In the genomic region with DNA sequence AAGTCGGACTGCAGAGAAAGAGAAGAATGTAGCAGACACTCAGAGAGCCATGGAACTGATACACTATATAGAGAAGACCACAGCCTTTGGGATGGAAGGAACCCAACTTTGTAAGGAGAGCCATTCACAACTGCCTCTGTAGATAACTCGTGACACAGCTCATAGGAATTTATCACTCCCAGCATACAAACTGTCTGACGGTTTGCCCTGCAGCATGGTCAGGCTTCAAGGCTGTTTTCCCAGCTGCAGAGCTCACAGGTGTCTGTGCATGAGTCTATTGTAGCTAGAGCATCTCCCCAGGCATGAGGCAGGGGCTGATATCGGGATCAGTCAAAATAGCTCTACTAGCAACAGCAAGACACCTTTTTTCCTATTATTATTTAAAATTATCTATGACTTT, we compare ENCODE assay signal across 14 cellular contexts.
DNase-seq lines count a peak whose midpoint lies in the region; ATAC-seq, FAIRE-seq and TF ChIP-seq lines count a peak whose summit lies in the region.
"Had no signal": no experiment of that assay in that cellular context is flagged by ENCODE, and none has a peak within 500 bp of the region (broad histone marks: within the 10 kb centered on the region; RNA-seq: fewer than 3 reads in every experiment).

No MANE protein-coding gene starts in this region.

- no peak for TF ChIP-seq CTCF in astrocyte (IDR thresholded peaks at IDR 0.05; ENCODE audit: insufficient read depth, low read depth, low read length)
- TF ChIP-seq CTCF in hepatocyte (IDR thresholded peaks at IDR 0.05; ENCODE audit: poor library complexity) = no peak
- TF ChIP-seq CTCF in activated CD8-positive, alpha-beta T cell treated with anti-CD3 and anti-CD28 coated beads for 36 hours (IDR thresholded peaks at IDR 0.05) = no peak
- TF ChIP-seq CTCF in HepG2 (CRISPR knock-in tag; IDR thresholded peaks at IDR 0.05) = no peak

- H3K36me3 ChIP-seq in astrocyte (ENCODE audit: insufficient read depth, low read length) (no peaks in the 10 kb centered on the region), hepatocyte (replicated peaks; ENCODE audit: insufficient read depth, low read depth) (no peaks in the 10 kb centered on the region), HepG2 (replicated peaks in 1 of 2; ENCODE audit: control insufficient read depth in 1 of 2, insufficient read depth in 2 of 2, low read length in 2 of 2) (no peaks in the 10 kb centered on the region)
- H3K36me3 ChIP-seq: esophagus muscularis mucosa, uterus had no signal

- H3K36me3 Mint-ChIP-seq in astrocyte (ENCODE audit: low read depth, unreplicated experiment) = no peaks in the 10 kb centered on the region
- H3K36me3 Mint-ChIP-seq in activated CD4-positive, alpha-beta T cell treated with anti-CD3 and anti-CD28 coated beads, Interleukin-2, amount 10 ng/mL, durations not matched to agents 7 days and 5 days (ENCODE audit: low read depth) = no peaks in the 10 kb centered on the region
- no peaks in the 10 kb centered on the region for H3K36me3 Mint-ChIP-seq in activated CD8-positive, alpha-beta T cell treated with anti-CD3 and anti-CD28 coated beads for 36 hours (ENCODE audit: low read depth)

- H3K4me3 ChIP-seq in astrocyte (ENCODE audit: insufficient read depth, low read depth, low read length) (no peak overlapping the region), hepatocyte (no peak overlapping the region), HepG2 (replicated peaks in 1 of 3; ENCODE audit: insufficient read depth in 1 of 3, low read depth in 2 of 3, low read length in 3 of 3) (no peak overlapping the region)
- H3K4me3 ChIP-seq: esophagus muscularis mucosa, lung, uterus had no signal

- POLR2A ChIA-PET in activated CD4-positive, alpha-beta T cell treated with anti-CD3 and anti-CD28 coated beads, Interleukin-2, amount 10 ng/mL, durations not matched to agents 7 days and 5 days (lab: Charles Lee) = no interaction called here
- POLR2A ChIA-PET in activated CD8-positive, alpha-beta T cell treated with anti-CD3 and anti-CD28 coated beads for 36 hours (lab: Charles Lee) = interaction anchor here (0.6 kb wide), 1 partner anchor 341 kb away, joined by 3 read pairs; no protein-coding TSS in a partner anchor
- POLR2A ChIA-PET in HepG2 (lab: Yijun Ruan, JAX) = no interaction called here

- CTCF ChIA-PET in activated CD4-positive, alpha-beta T cell treated with anti-CD3 and anti-CD28 coated beads, Interleukin-2, amount 10 ng/mL, durations not matched to agents 7 days and 5 days (lab: Charles Lee) = no interaction called here
- CTCF ChIA-PET in activated CD8-positive, alpha-beta T cell treated with anti-CD3 and anti-CD28 coated beads for 36 hours (lab: Charles Lee) = interaction anchor here (1.7 kb wide), 1 partner anchor 335 kb away, joined by 3 read pairs; a partner anchor contains a TSS
- CTCF ChIA-PET in HepG2 (lab: Yijun Ruan, JAX; ENCODE audit: low intra/inter-chr PET ratio, low total read pairs) = no interaction called here

- no peak overlapping the region for H2AFZ ChIP-seq in astrocyte (ENCODE audit: low read depth, low read length)
- H2AFZ ChIP-seq in hepatocyte = no peak overlapping the region
- no peak overlapping the region for H2AFZ ChIP-seq in HepG2 (ENCODE audit: low read length)

- in situ Hi-C loops in HepG2 (cut with HindIII; ENCODE audit: extremely low pct_ligation_motif_present, low pct_unique_long_range_greater_than_20kb) = no loop called here

- no peaks in the 10 kb centered on the region for H3K4me1 ChIP-seq in astrocyte (ENCODE audit: insufficient read depth, low read length)
- H3K4me1 ChIP-seq in hepatocyte (ENCODE audit: insufficient read depth) = peaks cover 26% of the 10 kb centered on the region
- peaks cover 16% of the 10 kb centered on the region for H3K4me1 ChIP-seq in HepG2 (ENCODE audit: insufficient read depth, low read length)
- H3K4me1 ChIP-seq: uterus had no signal

- H3K4me2 ChIP-seq in astrocyte (ENCODE audit: low read length) (no peak overlapping the region), hepatocyte (no peak overlapping the region), HepG2 (ENCODE audit: low read depth, low read length) (no peak overlapping the region)

- no peaks in the 10 kb centered on the region for H3K79me2 ChIP-seq in astrocyte (ENCODE audit: insufficient read depth, low read length)
- H3K79me2 ChIP-seq in hepatocyte = no peaks in the 10 kb centered on the region
- H3K79me2 ChIP-seq in HepG2 (ENCODE audit: insufficient read depth, low read length) = no peaks in the 10 kb centered on the region

- TF ChIP-seq RAD21 in HepG2 (CRISPR knock-in tag; IDR thresholded peaks at IDR 0.05) = no peak

- WGBS in hepatocyte (ENCODE audit: low lambda C conversion rate, missing lambda C conversion rate) = 56% methylated on average over 4 of the region's 4 CpGs
- 0% methylated on average over 4 of the region's 4 CpGs for WGBS in HepG2 (ENCODE audit: low lambda C conversion rate)

- peaks cover 39% of the 10 kb centered on the region for H3K4me1 Mint-ChIP-seq in astrocyte (ENCODE audit: low read depth, unreplicated experiment)
- H3K4me1 Mint-ChIP-seq in activated CD4-positive, alpha-beta T cell treated with anti-CD3 and anti-CD28 coated beads, Interleukin-2, amount 10 ng/mL, durations not matched to agents 7 days and 5 days = no peaks in the 10 kb centered on the region
- H3K4me1 Mint-ChIP-seq in activated CD8-positive, alpha-beta T cell treated with anti-CD3 and anti-CD28 coated beads for 36 hours (ENCODE audit: low read depth) = no peaks in the 10 kb centered on the region

- no peak overlapping the region for H3K9ac ChIP-seq in astrocyte (ENCODE audit: low read length)
- H3K9ac ChIP-seq in HepG2 (ENCODE audit: insufficient read depth, low read depth, low read length) = no peak overlapping the region

- no peaks in the 10 kb centered on the region for H3K9me2 ChIP-seq in hepatocyte (replicated peaks; ENCODE audit: insufficient read depth)

- FAIRE-seq in astrocyte (lab: Jason Lieb, UNC) (no peak), HepG2 (lab: Jason Lieb, UNC) (no peak)
- FAIRE-seq: H1 had no signal

- no peak overlapping the region for H3K4me3 Mint-ChIP-seq in astrocyte (ENCODE audit: unreplicated experiment)
- H3K4me3 Mint-ChIP-seq in activated CD4-positive, alpha-beta T cell treated with anti-CD3 and anti-CD28 coated beads, Interleukin-2, amount 10 ng/mL, durations not matched to agents 7 days and 5 days = no peak overlapping the region
- no peak overlapping the region for H3K4me3 Mint-ChIP-seq in activated CD8-positive, alpha-beta T cell treated with anti-CD3 and anti-CD28 coated beads for 36 hours

- DNase-seq in Right ventricle myocardium superior (no peak), cardiac septum (ENCODE audit: low spot score) (no peak), astrocyte (ENCODE audit: low read depth) (peak; percentile 61), hepatocyte (ENCODE audit: low spot score) (peak; percentile 65), HepG2 (ENCODE audit: low spot score) (no peak), NCI-H1105 treated with DMSO at 0.1 percent for 48 hours (lab: John Stamatoyannopoulos, UW) (no peak)
- no peak for DNase-seq in activated CD4-positive, alpha-beta T cell treated with anti-CD3 and anti-CD28 coated beads, Interleukin-2, amount 10 ng/mL, durations not matched to agents 7 days and 5 days
- no peak for DNase-seq in activated CD8-positive, alpha-beta T cell treated with anti-CD3 and anti-CD28 coated beads for 36 hours
- DNase-seq: NCI-H1105, retina, uterus had no signal

- H3K27ac Mint-ChIP-seq in astrocyte (ENCODE audit: unreplicated experiment) = peak overlapping the region; percentile 55
- H3K27ac Mint-ChIP-seq in activated CD4-positive, alpha-beta T cell treated with anti-CD3 and anti-CD28 coated beads, Interleukin-2, amount 10 ng/mL, durations not matched to agents 7 days and 5 days = no peak overlapping the region
- no peak overlapping the region for H3K27ac Mint-ChIP-seq in activated CD8-positive, alpha-beta T cell treated with anti-CD3 and anti-CD28 coated beads for 36 hours

- no peaks in the 10 kb centered on the region for H3K27me3 ChIP-seq in astrocyte (ENCODE audit: insufficient read depth, low read length)
- no peaks in the 10 kb centered on the region for H3K27me3 ChIP-seq in hepatocyte
- no peaks in the 10 kb centered on the region; a peak in 2 of 5 replicates for H3K27me3 ChIP-seq in HepG2 (ENCODE audit: control insufficient read depth in 1 of 2, insufficient read depth in 2 of 2, low read length in 2 of 2)
- H3K27me3 ChIP-seq: esophagus muscularis mucosa, uterus had no signal

- H3K27me3 Mint-ChIP-seq in astrocyte (ENCODE audit: low read depth, unreplicated experiment) = peaks cover 2% of the 10 kb centered on the region
- no peaks in the 10 kb centered on the region for H3K27me3 Mint-ChIP-seq in activated CD4-positive, alpha-beta T cell treated with anti-CD3 and anti-CD28 coated beads, Interleukin-2, amount 10 ng/mL, durations not matched to agents 7 days and 5 days
- H3K27me3 Mint-ChIP-seq in activated CD8-positive, alpha-beta T cell treated with anti-CD3 and anti-CD28 coated beads for 36 hours = no peaks in the 10 kb centered on the region

- TF ChIP-seq EP300 in HepG2 (IDR thresholded peaks at IDR 0.05; ENCODE audit: low read depth in 2 of 2, low read length in 2 of 2) (no peak), HepG2 (CRISPR knock-in tag; IDR thresholded peaks at IDR 0.05; ENCODE audit: borderline replicate concordance) (no peak)

- intact Hi-C loops in Right ventricle myocardium superior (cut with DNase I) (no loop called here), cardiac septum (cut with DNase I) (no loop called here), HepG2 (cut with micrococcal nuclease; ENCODE audit: unreplicated experiment) (no loop called here)
- intact Hi-C loops in activated CD8-positive, alpha-beta T cell treated with anti-CD3 and anti-CD28 coated beads for 36 hours (cut with micrococcal nuclease) = no loop called here

- ATAC-seq in Right ventricle myocardium superior (ENCODE audit: poor library complexity) = peak; percentile 64
- ATAC-seq in activated CD8-positive, alpha-beta T cell treated with anti-CD3 and anti-CD28 coated beads for 36 hours = no peak
- ATAC-seq in HepG2 = no peak

- H3K9me3 ChIP-seq in astrocyte (ENCODE audit: insufficient read depth, low read depth, low read length) (no peaks in the 10 kb centered on the region), hepatocyte (ENCODE audit: low read depth) (no peaks in the 10 kb centered on the region), HepG2 (ENCODE audit: low read length) (no peaks in the 10 kb centered on the region)
- H3K9me3 ChIP-seq: uterus had no signal

- H4K20me1 ChIP-seq in astrocyte (ENCODE audit: insufficient read depth, low read length) (no peaks in the 10 kb centered on the region), hepatocyte (ENCODE audit: insufficient read depth, poor library complexity, severe bottlenecking) (no peaks in the 10 kb centered on the region), HepG2 (ENCODE audit: insufficient read depth, low read length) (no peaks in the 10 kb centered on the region)

- H3K27ac ChIP-seq in astrocyte (ENCODE audit: low read depth, low read length) = no peak overlapping the region
- H3K27ac ChIP-seq in hepatocyte = peak overlapping the region; percentile 90
- no peak overlapping the region for H3K27ac ChIP-seq in HepG2 (ENCODE audit: extremely low read length, insufficient read depth, low read length)
- H3K27ac ChIP-seq: esophagus muscularis mucosa, uterus had no signal

- no peak for TF ChIP-seq POLR2A in HepG2 (IDR thresholded peaks at IDR 0.05; ENCODE audit: insufficient read depth in 1 of 2, low read depth in 2 of 2, low read length in 2 of 2)

- no TSS peak for BruUV-seq in HepG2 (replicated peaks; lab: Mats Ljungman, UMichigan)

- peaks cover 15% of the 10 kb centered on the region for H3K9me3 Mint-ChIP-seq in astrocyte (ENCODE audit: unreplicated experiment)
- peaks cover 20% of the 10 kb centered on the region for H3K9me3 Mint-ChIP-seq in activated CD4-positive, alpha-beta T cell treated with anti-CD3 and anti-CD28 coated beads, Interleukin-2, amount 10 ng/mL, durations not matched to agents 7 days and 5 days
- peaks cover 9% of the 10 kb centered on the region for H3K9me3 Mint-ChIP-seq in activated CD8-positive, alpha-beta T cell treated with anti-CD3 and anti-CD28 coated beads for 36 hours

Comparison
In these comparisons a context has a peak if more than half of its experiments do, and no peak if none do; other contexts are left out.
1. DNase-seq: peak in astrocyte (single experiment) and hepatocyte (single experiment); none in Right ventricle myocardium superior (single experiment), cardiac septum (single experiment), activated CD4-positive, alpha-beta T cell treated with anti-CD3 and anti-CD28 coated beads, Interleukin-2, amount 10 ng/mL, durations not matched to agents 7 days and 5 days (single experiment), activated CD8-positive, alpha-beta T cell treated with anti-CD3 and anti-CD28 coated beads for 36 hours (single experiment), HepG2 (single experiment) and NCI-H1105 treated with DMSO at 0.1 percent for 48 hours (single experiment).